ENCODE assay signal across 8 cellular contexts in genomic region chr19:17332677-17333581, GRCh38. TPM values are rescaled to one million over a fixed set of nuclear protein-coding genes. Genes with fewer than 3 reads are reported as not detected.
DNase-seq lines count a peak whose midpoint lies in the region; ATAC-seq and TF ChIP-seq lines count a peak whose summit lies in the region.

No MANE protein-coding gene starts in this region.

- no peaks in the 10 kb centered on the region for H3K9me3 ChIP-seq in thyroid gland

- H3K4me1 ChIP-seq in thyroid gland, result peaks cover 26 to 39% of the 10 kb centered on the region in 2 donors

- H3K27me3 ChIP-seq in thyroid gland, result no peaks in the 10 kb centered on the region

- H3K27ac Mint-ChIP-seq in natural killer cell (no peak overlapping the region), mesothelial cell of epicardium (no peak overlapping the region)
- no peak overlapping the region for H3K27ac Mint-ChIP-seq in natural killer cell treated with Interleukin-12 subunit alpha and Interleukin-12 subunit beta and Interleukin-15 and Interleukin-18, amount 100 ng/mL, for 72 hours
- H3K27ac Mint-ChIP-seq in activated naive CD8-positive, alpha-beta T cell treated with anti-CD3 and anti-CD28 coated beads, Interleukin-2, amount 10 ng/mL, durations not matched to agents 7 days and 5 days, result no peak overlapping the region

- intact Hi-C loops in natural killer cell (cut with micrococcal nuclease), result loop anchor here (10.0 kb wide), 1 partner anchor 72 kb away; the partner anchor contains the start of gene BST2
- intact Hi-C loops in thyroid gland (cut with DNase I), result no loop called here

- POLR2A ChIA-PET in activated naive CD8-positive, alpha-beta T cell treated with anti-CD3 and anti-CD28 coated beads, Interleukin-2, amount 10 ng/mL, durations not matched to agents 7 days and 5 days (lab: Charles Lee), result interaction anchor here (0.6 to 4.3 kb wide), 14 partner anchors 9 to 471 kb away, joined by 3 to 45 read pairs (median 4); partner anchors contain the start of genes ANKLE1, BST2, CCDC194 and DDA1

- DNase-seq in natural killer cell (no peak), NCI-H446 (lab: John Stamatoyannopoulos, UW) (peak; percentile 32 to 63), mesothelial cell of epicardium (ENCODE audit: low spot score in 2 of 2, unreplicated experiment in 2 of 2) (no peak), thyroid gland (no peak)
- DNase-seq in natural killer cell treated with Interleukin-12 subunit alpha and Interleukin-12 subunit beta and Interleukin-15 and Interleukin-18, amount 100 ng/mL, for 72 hours (ENCODE audit: low spot score), result no peak
- no peak for DNase-seq in activated naive CD8-positive, alpha-beta T cell treated with anti-CD3 and anti-CD28 coated beads, Interleukin-2, amount 10 ng/mL, durations not matched to agents 7 days and 5 days

- H3K27ac ChIP-seq in thyroid gland, result no peak overlapping the region

- no peaks in the 10 kb centered on the region for H3K36me3 ChIP-seq in thyroid gland

- ATAC-seq in natural killer cell, result no peak
- no peak for ATAC-seq in natural killer cell treated with Interleukin-12 subunit alpha and Interleukin-12 subunit beta and Interleukin-15 and Interleukin-18, amount 100 ng/mL, for 72 hours
- ATAC-seq in activated naive CD8-positive, alpha-beta T cell treated with anti-CD3 and anti-CD28 coated beads, Interleukin-2, amount 10 ng/mL, durations not matched to agents 7 days and 5 days (ENCODE audit: low read depth), result no peak
- ATAC-seq in GM21367 (IDR thresholded peaks at IDR 0.05; ENCODE audit: unreplicated experiment), result no peak
- no peak for ATAC-seq in GM19397 (IDR thresholded peaks at IDR 0.05; ENCODE audit: unreplicated experiment)

- no peak overlapping the region for H3K4me3 ChIP-seq in thyroid gland (replicated peaks in 1 of 3)

- WGBS in thyroid gland, 2 donors, result 96 to 97% methylated on average over 41 to 45 of the region's 45 CpGs

- H3K27me3 Mint-ChIP-seq in natural killer cell (ENCODE audit: low read depth in 2 of 2) (no peaks in the 10 kb centered on the region), mesothelial cell of epicardium (ENCODE audit: low read depth) (peaks cover 11% of the 10 kb centered on the region)
- no peaks in the 10 kb centered on the region for H3K27me3 Mint-ChIP-seq in natural killer cell treated with Interleukin-12 subunit alpha and Interleukin-12 subunit beta and Interleukin-15 and Interleukin-18, amount 100 ng/mL, for 72 hours
- H3K27me3 Mint-ChIP-seq in activated naive CD8-positive, alpha-beta T cell treated with anti-CD3 and anti-CD28 coated beads, Interleukin-2, amount 10 ng/mL, durations not matched to agents 7 days and 5 days, result peaks cover 5% of the 10 kb centered on the region

- no peaks in the 10 kb centered on the region for H3K36me3 Mint-ChIP-seq in natural killer cell
- H3K36me3 Mint-ChIP-seq in natural killer cell treated with Interleukin-12 subunit alpha and Interleukin-12 subunit beta and Interleukin-15 and Interleukin-18, amount 100 ng/mL, for 72 hours, result no peaks in the 10 kb centered on the region
- peaks cover 7% of the 10 kb centered on the region for H3K36me3 Mint-ChIP-seq in activated naive CD8-positive, alpha-beta T cell treated with anti-CD3 and anti-CD28 coated beads, Interleukin-2, amount 10 ng/mL, durations not matched to agents 7 days and 5 days
- peaks cover 10% of the 10 kb centered on the region for H3K36me3 Mint-ChIP-seq in mesothelial cell of epicardium

- H3K4me1 Mint-ChIP-seq in natural killer cell, result peaks cover 25 to 53% of the 10 kb centered on the region in 2 donors
- peaks cover 30 to 33% of the 10 kb centered on the region in 2 donors for H3K4me1 Mint-ChIP-seq in natural killer cell treated with Interleukin-12 subunit alpha and Interleukin-12 subunit beta and Interleukin-15 and Interleukin-18, amount 100 ng/mL, for 72 hours (ENCODE audit: low read depth in 2 of 2)
- H3K4me1 Mint-ChIP-seq in activated naive CD8-positive, alpha-beta T cell treated with anti-CD3 and anti-CD28 coated beads, Interleukin-2, amount 10 ng/mL, durations not matched to agents 7 days and 5 days, result peaks cover 23% of the 10 kb centered on the region
- peaks cover 14% of the 10 kb centered on the region for H3K4me1 Mint-ChIP-seq in mesothelial cell of epicardium

- no peak for TF ChIP-seq POLR2A in thyroid gland (IDR thresholded peaks at IDR 0.05)

- H3K4me3 Mint-ChIP-seq in natural killer cell, result peak overlapping the region; percentile 68
- no peak overlapping the region for H3K4me3 Mint-ChIP-seq in natural killer cell treated with Interleukin-12 subunit alpha and Interleukin-12 subunit beta and Interleukin-15 and Interleukin-18, amount 100 ng/mL, for 72 hours
- peak overlapping the region; percentile 32 for H3K4me3 Mint-ChIP-seq in activated naive CD8-positive, alpha-beta T cell treated with anti-CD3 and anti-CD28 coated beads, Interleukin-2, amount 10 ng/mL, durations not matched to agents 7 days and 5 days
- H3K4me3 Mint-ChIP-seq in mesothelial cell of epicardium, result peak overlapping the region; percentile 58

- no peak for TF ChIP-seq CTCF in natural killer cell (IDR thresholded peaks at IDR 0.05)
- TF ChIP-seq CTCF in mesothelial cell of epicardium (IDR thresholded peaks at IDR 0.05; ENCODE audit: unreplicated experiment), result no peak
- no peak for TF ChIP-seq CTCF in thyroid gland (IDR thresholded peaks at IDR 0.05)

- H3K9me3 Mint-ChIP-seq in natural killer cell (no peaks in the 10 kb centered on the region), mesothelial cell of epicardium (no peaks in the 10 kb centered on the region)
- no peaks in the 10 kb centered on the region for H3K9me3 Mint-ChIP-seq in natural killer cell treated with Interleukin-12 subunit alpha and Interleukin-12 subunit beta and Interleukin-15 and Interleukin-18, amount 100 ng/mL, for 72 hours
- no peaks in the 10 kb centered on the region for H3K9me3 Mint-ChIP-seq in activated naive CD8-positive, alpha-beta T cell treated with anti-CD3 and anti-CD28 coated beads, Interleukin-2, amount 10 ng/mL, durations not matched to agents 7 days and 5 days

RNA-seq across cellular contexts. Expression of gene ANO8, which starts 1.7 kb away (rescaled TPM):
- total RNA-seq in natural killer cell, result 10 to 100 TPM; 18.5 to 24.7 (median 19.1) TPM
- total RNA-seq in natural killer cell treated with Interleukin-12 subunit alpha and Interleukin-12 subunit beta and Interleukin-15 and Interleukin-18, amount 100 ng/mL, for 72 hours, result 1 to 10 TPM; 5.5 to 7.0 TPM
- 10 to 100 TPM; 19.5 to 23.1 TPM for total RNA-seq in activated naive CD8-positive, alpha-beta T cell treated with anti-CD3 and anti-CD28 coated beads, Interleukin-2, amount 10 ng/mL, durations not matched to agents 7 days and 5 days
- total RNA-seq in mesothelial cell of epicardium, result 42.1 to 43.7 TPM (median 43.5 TPM) in 3 replicates
- total RNA-seq in thyroid gland, result 10 to 100 TPM in 1 of 4 donors, 1 to 10 TPM in 3; 5.0 to 10.9 (median 5.9) TPM

RNA-seq across cellular contexts. Expression of gene GTPBP3, which starts 4.4 kb away (rescaled TPM):
- total RNA-seq in natural killer cell (10 to 100 TPM; 21.6 to 33.0 (median 27.7) TPM), mesothelial cell of epicardium (42.5 to 47.0 TPM (median 45.0 TPM) in 3 replicates), thyroid gland (10 to 100 TPM; 17.7 to 21.8 (median 19.6) TPM)
- 10 to 100 TPM; 31.6 to 72.5 TPM for total RNA-seq in natural killer cell treated with Interleukin-12 subunit alpha and Interleukin-12 subunit beta and Interleukin-15 and Interleukin-18, amount 100 ng/mL, for 72 hours
- 10 to 100 TPM; 41.8 to 46.7 TPM for total RNA-seq in activated naive CD8-positive, alpha-beta T cell treated with anti-CD3 and anti-CD28 coated beads, Interleukin-2, amount 10 ng/mL, durations not matched to agents 7 days and 5 days

RNA-seq across cellular contexts. Expression of gene DDA1, which starts 23.6 kb away (rescaled TPM):
- total RNA-seq in natural killer cell (10 to 100 TPM; 32.2 to 42.5 (median 37.7) TPM), mesothelial cell of epicardium (37.3 to 39.6 TPM (median 38.3 TPM) in 3 replicates), thyroid gland (10 to 100 TPM; 14.5 to 40.4 (median 20.1) TPM)
- 10 to 100 TPM; 57.7 to 68.3 TPM for total RNA-seq in natural killer cell treated with Interleukin-12 subunit alpha and Interleukin-12 subunit beta and Interleukin-15 and Interleukin-18, amount 100 ng/mL, for 72 hours
- total RNA-seq in activated naive CD8-positive, alpha-beta T cell treated with anti-CD3 and anti-CD28 coated beads, Interleukin-2, amount 10 ng/mL, durations not matched to agents 7 days and 5 days, result 10 to 100 TPM; 44.1 to 46.7 TPM

RNA-seq across cellular contexts. Expression of gene MRPL34, which starts 27.3 kb away (rescaled TPM):
- total RNA-seq in natural killer cell (10 to 100 TPM; 26.9 to 40.8 (median 39.4) TPM), mesothelial cell of epicardium (47.7 to 51.0 TPM (median 50.1 TPM) in 3 replicates), thyroid gland (100 to 1,000 TPM in 3 of 4 donors, 10 to 100 TPM in 1; 95.8 to 311 (median 149) TPM)
- total RNA-seq in natural killer cell treated with Interleukin-12 subunit alpha and Interleukin-12 subunit beta and Interleukin-15 and Interleukin-18, amount 100 ng/mL, for 72 hours, result 100 to 1,000 TPM in 1 of 2 donors, 10 to 100 TPM in 1; 61.4 to 106 TPM
- total RNA-seq in activated naive CD8-positive, alpha-beta T cell treated with anti-CD3 and anti-CD28 coated beads, Interleukin-2, amount 10 ng/mL, durations not matched to agents 7 days and 5 days, result 10 to 100 TPM; 88.0 to 92.8 TPM

RNA-seq across cellular contexts. Expression of gene ABHD8, which starts 29.7 kb away (rescaled TPM):
- total RNA-seq in natural killer cell, result 1 to 10 TPM; 7.5 to 10.0 (median 9.7) TPM
- 1 to 10 TPM; 6.5 to 6.8 TPM for total RNA-seq in natural killer cell treated with Interleukin-12 subunit alpha and Interleukin-12 subunit beta and Interleukin-15 and Interleukin-18, amount 100 ng/mL, for 72 hours
- 10 to 100 TPM; 12.4 to 12.9 TPM for total RNA-seq in activated naive CD8-positive, alpha-beta T cell treated with anti-CD3 and anti-CD28 coated beads, Interleukin-2, amount 10 ng/mL, durations not matched to agents 7 days and 5 days
- 25.4 to 26.4 TPM (median 26.1 TPM) in 3 replicates for total RNA-seq in mesothelial cell of epicardium
- total RNA-seq in thyroid gland, result 10 to 100 TPM; 14.4 to 31.2 (median 23.3) TPM

Comparison
In these comparisons a context has a peak if more than half of its experiments do, and no peak if none do; other contexts are left out.
1. DNase-seq: peak in NCI-H446 (2 of 2); none in natural killer cell (single experiment), natural killer cell treated with Interleukin-12 subunit alpha and Interleukin-12 subunit beta and Interleukin-15 and Interleukin-18, amount 100 ng/mL, for 72 hours (single experiment), activated naive CD8-positive, alpha-beta T cell treated with anti-CD3 and anti-CD28 coated beads, Interleukin-2, amount 10 ng/mL, durations not matched to agents 7 days and 5 days (single experiment), mesothelial cell of epicardium (0 of 2) and thyroid gland (0 of 2).